In the genomic region with DNA sequence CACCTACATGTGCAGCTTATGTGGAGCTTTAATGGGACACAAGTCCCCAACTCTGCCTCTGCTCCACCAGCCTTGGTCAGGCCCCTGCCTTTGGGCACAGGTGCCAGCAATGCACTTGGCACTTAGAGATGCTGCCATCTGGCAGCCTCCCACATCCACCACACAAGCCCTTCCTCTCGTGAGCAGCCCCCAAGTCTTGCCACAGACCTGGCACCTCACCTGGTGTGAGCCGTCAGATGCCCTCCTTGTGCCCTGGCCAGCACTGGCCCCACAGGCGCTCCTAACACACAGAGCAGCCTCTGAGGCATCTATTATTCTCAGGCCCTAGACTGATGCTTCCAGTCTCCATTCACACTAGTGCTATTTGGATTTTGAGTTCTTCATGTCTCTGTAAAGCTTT, we compare ENCODE assay signal across 11 cellular contexts. TPM values are rescaled to one million over a fixed set of nuclear protein-coding genes. Genes with fewer than 3 reads are reported as not detected.
A peak's percentile ranks its signal among the peaks of the same experiment; 100 is the strongest.
DNase-seq lines count a peak whose midpoint lies in the region; ATAC-seq and TF ChIP-seq lines count a peak whose summit lies in the region.
"Had no signal": no experiment of that assay in that cellular context is flagged by ENCODE, and none has a peak within 500 bp of the region (broad histone marks: within the 10 kb centered on the region; RNA-seq: fewer than 3 reads in every experiment).

No MANE protein-coding gene starts in this region.

- H3K4me1 ChIP-seq in tibial artery, result peaks cover 0 to 9% (median 0%) of the 10 kb centered on the region in 4 donors

- H3K27ac Mint-ChIP-seq in central memory CD8-positive, alpha-beta T cell (ENCODE audit: low read depth), result peak overlapping the region; percentile 82
- peak overlapping the region; percentile 27 for H3K27ac Mint-ChIP-seq in osteocyte (ENCODE audit: unreplicated experiment)

- H3K9me3 Mint-ChIP-seq in central memory CD8-positive, alpha-beta T cell, result no peaks in the 10 kb centered on the region
- no peaks in the 10 kb centered on the region for H3K9me3 Mint-ChIP-seq in osteocyte (ENCODE audit: unreplicated experiment)
- H3K9me3 Mint-ChIP-seq: H9 had no signal

- H3K36me3 Mint-ChIP-seq in central memory CD8-positive, alpha-beta T cell (ENCODE audit: insufficient read depth), result peaks cover 32% of the 10 kb centered on the region
- H3K36me3 Mint-ChIP-seq in osteocyte (ENCODE audit: unreplicated experiment), result peaks cover 35% of the 10 kb centered on the region

- H3K27me3 Mint-ChIP-seq in central memory CD8-positive, alpha-beta T cell, result no peaks in the 10 kb centered on the region
- H3K27me3 Mint-ChIP-seq in osteocyte (ENCODE audit: unreplicated experiment), result no peaks in the 10 kb centered on the region

- no peak for TF ChIP-seq CTCF in osteocyte (IDR thresholded peaks at IDR 0.05)
- no peak for TF ChIP-seq CTCF in tibial artery (IDR thresholded peaks at IDR 0.05)

- no peak overlapping the region for H3K27ac ChIP-seq in tibial artery

- no peak overlapping the region for H3K4me3 Mint-ChIP-seq in central memory CD8-positive, alpha-beta T cell
- no peak overlapping the region for H3K4me3 Mint-ChIP-seq in osteocyte (ENCODE audit: unreplicated experiment)
- H3K4me3 Mint-ChIP-seq: H9 had no signal

- ATAC-seq in GM21576 (IDR thresholded peaks at IDR 0.05; ENCODE audit: unreplicated experiment) (peak; percentile 4), GM21515 (IDR thresholded peaks at IDR 0.05; ENCODE audit: unreplicated experiment) (no peak), GM21529 (IDR thresholded peaks at IDR 0.05; ENCODE audit: unreplicated experiment) (no peak)
- no peak for ATAC-seq in central memory CD8-positive, alpha-beta T cell (replicated peaks; ENCODE audit: extremely low read depth, poor library complexity, severe bottlenecking)

- no peak overlapping the region for H3K4me3 ChIP-seq in tibial artery

- peaks cover 38 to 88% (median 81%) of the 10 kb centered on the region in 3 donors for H3K36me3 ChIP-seq in tibial artery

- DNase-seq in DMS79 treated with DMSO at 0.1 percent for 48 hours (lab: John Stamatoyannopoulos, UW), result peak; percentile 51
- DNase-seq in central memory CD8-positive, alpha-beta T cell (ENCODE audit: low spot score in 2 of 2), result no peak
- no peak for DNase-seq in osteocyte (ENCODE audit: extremely low spot score, unreplicated experiment)
- DNase-seq in tibial artery, result no peak
- DNase-seq: erythroblast, H9, mesenchymal stem cell, NCI-H510A treated with DMSO at 0.1 percent for 48 hours had no signal

- intact Hi-C loops in tibial artery (cut with DNase I; ENCODE audit: low total_unique reads), result no loop called here

- no peaks in the 10 kb centered on the region for H3K9me3 ChIP-seq in tibial artery

- peaks cover 5% of the 10 kb centered on the region for H3K4me1 Mint-ChIP-seq in central memory CD8-positive, alpha-beta T cell
- H3K4me1 Mint-ChIP-seq in osteocyte (ENCODE audit: unreplicated experiment), result peaks cover 27% of the 10 kb centered on the region

- no peaks in the 10 kb centered on the region for H3K27me3 ChIP-seq in tibial artery

RNA-seq across cellular contexts. Expression of a gene that starts 24.5 kb away (rescaled TPM):
- total RNA-seq in osteocyte, result not detected in 2 replicates
- total RNA-seq: H9 had no signal
